8 cellular contexts compared by ENCODE assay signal in genomic region chr4:40140607-40141006, GRCh38. TPM values are rescaled to one million over a fixed set of nuclear protein-coding genes. Genes with fewer than 3 reads are reported as not detected.
DNase-seq lines count a peak whose midpoint lies in the region; ATAC-seq, FAIRE-seq and TF ChIP-seq lines count a peak whose summit lies in the region.
"Not testable (repeated sequence)": the region's sequence is repeated elsewhere in the genome, so short reads cannot be mapped to it uniquely, and the experiment has no call there.
"Had no signal": no experiment of that assay in that cellular context is flagged by ENCODE, and none has a peak within 500 bp of the region (broad histone marks: within the 10 kb centered on the region; RNA-seq: fewer than 3 reads in every experiment).

No MANE protein-coding gene starts in this region.

- in situ Hi-C loops in K562 (cut with MboI) = not testable (repeated sequence)

- not testable (repeated sequence) for H3K27me3 ChIP-seq in Caco-2 (replicated peaks; ENCODE audit: control insufficient read depth, insufficient read depth, low read length); K562 (ENCODE audit: control insufficient read depth in 2 of 2, insufficient read depth in 2 of 2, low read length in 2 of 2); thyroid gland

- not testable (repeated sequence) for H3K27me3 Mint-ChIP-seq in Caco-2 (ENCODE audit: insufficient read depth, unreplicated experiment)

- H2AFZ ChIP-seq in K562 (ENCODE audit: low read depth, low read length) = not testable (repeated sequence)

- not testable (repeated sequence) for H3K4me3 ChIP-seq in Caco-2 (ENCODE audit: low read depth, low read length); K562; thyroid gland (replicated peaks in 1 of 3)

- TF ChIP-seq EP300 in K562 (IDR thresholded peaks at IDR 0.05; ENCODE audit: low read length) = not testable (repeated sequence)

- H3K36me3 ChIP-seq in Caco-2 (ENCODE audit: control insufficient read depth, insufficient read depth, low read length); thyroid gland: not testable (repeated sequence)
- peaks cover 17% of the 10 kb centered on the region; the same call in 2 of the 3 replicates for H3K36me3 ChIP-seq in K562 (ENCODE audit: control insufficient read depth, insufficient read depth, low read length)

- H3K36me3 Mint-ChIP-seq in Caco-2 (ENCODE audit: insufficient read depth, unreplicated experiment) = peaks cover 45% of the 10 kb centered on the region

- peak overlapping the region; percentile 24 for H3K27ac Mint-ChIP-seq in Caco-2 (ENCODE audit: unreplicated experiment)

- H3K9ac ChIP-seq in K562 (ENCODE audit: insufficient read depth in 1 of 2, low read depth in 2 of 2, low read length in 2 of 2) = not testable (repeated sequence)

- not testable (repeated sequence) for ATAC-seq in K562

- DNase-seq in Caco-2; K562 (ENCODE audit: extremely low read depth in 1 of 4, low spot score in 3 of 4); thyroid gland: not testable (repeated sequence)

- H3K4me2 ChIP-seq in K562 (ENCODE audit: insufficient read depth, low read length) = not testable (repeated sequence)

- H3K4me1 ChIP-seq in Caco-2; K562 (replicated peaks in 1 of 2; ENCODE audit: control insufficient read depth in 2 of 2, insufficient read depth in 2 of 2, low read length in 2 of 2); thyroid gland: not testable (repeated sequence)

- FAIRE-seq in K562 (lab: Jason Lieb, UNC) = not testable (repeated sequence)

- POLR2A ChIA-PET in Caco-2 (lab: Charles Lee); K562 (lab: Yijun Ruan, JAX): not testable (repeated sequence)

- H3K9me1 ChIP-seq in K562 (ENCODE audit: control insufficient read depth, insufficient read depth, low read length) = not testable (repeated sequence)

- H3K4me1 Mint-ChIP-seq in Caco-2 (ENCODE audit: low read depth, unreplicated experiment) = not testable (repeated sequence)

- intact Hi-C loops in Caco-2 (cut with micrococcal nuclease; ENCODE audit: unreplicated experiment); K562 (cut with micrococcal nuclease); thyroid gland (cut with DNase I): not testable (repeated sequence)

- H3K27ac ChIP-seq in K562 (ENCODE audit: extremely low read depth, low read depth, low read length) = not testable (repeated sequence)
- H3K27ac ChIP-seq in thyroid gland = peak overlapping the region in 2 of 3 donors; percentile 13 to 37

- H3K4me3 Mint-ChIP-seq in Caco-2 (ENCODE audit: unreplicated experiment) = not testable (repeated sequence)

- CTCF ChIA-PET in Caco-2 (lab: Charles Lee); K562 (lab: Yijun Ruan, JAX; ENCODE audit: low intra/inter-chr PET ratio): not testable (repeated sequence)

- H3K79me2 ChIP-seq in K562 (ENCODE audit: control insufficient read depth, insufficient read depth, low read length) = not testable (repeated sequence)

- not testable (repeated sequence) for H3K9me3 Mint-ChIP-seq in Caco-2 (ENCODE audit: unreplicated experiment)

- BruUV-seq in Caco-2 (replicated peaks; lab: Mats Ljungman, UMichigan); K562 (replicated peaks; lab: Mats Ljungman, UMichigan): not testable (repeated sequence)

- TF ChIP-seq CTCF in Caco-2 (IDR thresholded peaks at IDR 0.05; ENCODE audit: insufficient read depth in 1 of 2, low read depth in 1 of 2, low read length in 1 of 2, severe bottlenecking in 1 of 2, unreplicated experiment in 1 of 2); K562 (IDR thresholded peaks at IDR 0.05 in 2 of 3, conservative IDR thresholded peaks at IDR 0.05 in 1 of 3; ENCODE audit: insufficient read depth in 2 of 3, low read depth in 1 of 3, low read length in 3 of 3); thyroid gland (IDR thresholded peaks at IDR 0.05): not testable (repeated sequence)

- 30% methylated on average over 3 of the region's 5 CpGs for WGBS in K562 (ENCODE audit: insufficient coverage, low coverage, missing lambda C conversion rate)
- WGBS in thyroid gland, 2 donors = 29 to 58% methylated on average over 5 of the region's 5 CpGs

- H4K20me1 ChIP-seq in K562 (replicated peaks; ENCODE audit: control insufficient read depth, insufficient read depth, low read length) = not testable (repeated sequence)

- not testable (repeated sequence) for TF ChIP-seq POLR2A in K562 (conservative IDR thresholded peaks at IDR 0.05); thyroid gland (IDR thresholded peaks at IDR 0.05)

- TF ChIP-seq RAD21 in K562 (CRISPR knock-in tag; conservative IDR thresholded peaks at IDR 0.05 in 1 of 2, IDR thresholded peaks at IDR 0.05 in 1 of 2) = not testable (repeated sequence)

- H3K9me3 ChIP-seq in Caco-2; K562 (replicated peaks; ENCODE audit: control insufficient read depth, insufficient read depth, low read depth, low read length); thyroid gland: not testable (repeated sequence)

TF ChIP-seq in K562, 482 proteins besides CTCF, POLR2A, EP300 and RAD21:
- peak in 1 of 2 experiments; percentile 8; a peak in 1 of 4 replicates for TF ChIP-seq FOXK2 (conservative IDR thresholded peaks at IDR 0.05 in 1 of 2, IDR thresholded peaks at IDR 0.05 in 1 of 2; ENCODE audit: low read depth in 2 of 2)
- TF ChIP-seq SMARCE1 (IDR thresholded peaks at IDR 0.05) = 0 out of 2 replicates have a peak, but pooled peaks have one; percentile 24
- peak; percentile 42 for TF ChIP-seq NCOR1 (IDR thresholded peaks at IDR 0.05)
- TF ChIP-seq CBFA2T2 (conservative IDR thresholded peaks at IDR 0.05) = peak; percentile 70
- peak in 1 of 2 experiments; percentile 30; a peak in 1 of 4 replicates for TF ChIP-seq KDM1A (IDR thresholded peaks at IDR 0.05)
- peak; percentile 39; the same call in 1 of the 2 replicates for TF ChIP-seq SOX6 (IDR thresholded peaks at IDR 0.05)
- peak; percentile 44 for TF ChIP-seq ARID1B (IDR thresholded peaks at IDR 0.05)
- peak; percentile 41; the same call in 1 of the 2 replicates for TF ChIP-seq TAL1 (IDR thresholded peaks at IDR 0.05)
- peak; percentile 70 for TF ChIP-seq CBFA2T3 (IDR thresholded peaks at IDR 0.05)

RNA-seq across cellular contexts. Expression of gene RHOH, which starts 56.2 kb away (rescaled TPM):
- total RNA-seq in Caco-2 (2022) (not detected in 2 replicates), K562 (2014; rRNA removed) (15.8 and 20.3 TPM in 2 replicates), K562 (2014; rRNA removed; fragmentation: Illumina TruSeq; extraction: Trizol) (18.1 and 19.0 TPM in 2 replicates), K562 (2015; rRNA removed; fragmentation: Illumina TruSeq; extraction: Trizol) (17.3 and 17.4 TPM in 2 replicates), K562 (2021) (24.0 and 26.3 TPM in 2 replicates), thyroid gland (1 to 10 TPM in 3 of 4 donors, under 1 TPM in 1; 0.67 to 2.7 (median 1.4) TPM)
- total RNA-seq in K562 (2011; cell fraction: chromatin; rRNA removed; ENCODE audit: low replicate concordance) = 11.2 and 13.2 TPM in 2 replicates
- 5.3 and 7.5 TPM in 2 replicates for total RNA-seq in K562 (2011; cell fraction: nucleolus; rRNA removed)
- total RNA-seq in K562 (2011; cell fraction: nucleoplasm; rRNA removed) = 13.0 and 13.2 TPM in 2 replicates
- polyA plus RNA-seq in K562 (2011; rRNA removed) (1.4 and 14.3 TPM in 2 replicates), K562 (2014; fragmentation: Illumina TruSeq; extraction: Trizol) (25.5 and 26.7 TPM in 2 replicates), K562 (2014; fragmentation: Nextera tagmentation; extraction: Ambion mirVana) (10 to 100 TPM; 27.2 to 37.7 TPM), K562 (2014; rRNA removed) (23.2 and 32.5 TPM in 2 replicates)
- 1.2 and 10.9 TPM in 2 replicates for polyA plus RNA-seq in K562 (2011; cell fraction: cytosol; rRNA removed)
- polyA plus RNA-seq in K562 (2011; cell fraction: nucleus; rRNA removed) = 1.3 and 6.8 TPM in 2 replicates
- 25.9 and 68.3 TPM in 2 replicates for polyA plus RNA-seq in K562 (2012)
- 1.8 and 13.2 TPM in 2 replicates for polyA minus RNA-seq in K562 (2011; rRNA and poly(A)+ RNA removed)
- polyA minus RNA-seq in K562 (2011; cell fraction: cytosol; rRNA and poly(A)+ RNA removed) = 0.91 and 4.9 TPM in 2 replicates
- 0.89 and 6.3 TPM in 2 replicates for polyA minus RNA-seq in K562 (2011; cell fraction: nucleus; rRNA and poly(A)+ RNA removed)
- total RNA-seq: A172, Calu3, Daoy had no signal
- polyA plus RNA-seq: AG04450, BJ had no signal
